Comparison of ENCODE assay signal across 15 cellular contexts in the genomic region with DNA sequence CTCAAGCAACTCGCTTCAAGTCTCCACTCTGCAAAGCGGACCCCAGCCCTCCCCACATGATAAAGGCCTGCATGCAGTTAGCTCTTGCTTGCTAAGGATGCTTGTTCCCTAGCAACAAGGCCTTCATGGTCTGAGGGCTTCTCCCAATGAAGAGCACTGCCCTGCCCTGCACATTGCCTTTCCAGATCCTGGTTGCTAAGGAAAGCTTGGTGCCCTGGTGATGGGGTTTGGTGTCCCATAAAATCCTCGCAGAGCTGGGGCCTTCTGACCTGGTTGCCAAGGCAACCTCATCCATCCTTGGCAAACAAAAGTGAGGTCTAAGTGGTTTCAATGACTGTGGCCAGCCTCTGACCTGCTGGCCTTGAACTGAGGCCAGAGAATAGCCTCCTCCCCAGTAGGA. TPM values are rescaled to one million over a fixed set of nuclear protein-coding genes. Genes with fewer than 3 reads are reported as not detected.
DNase-seq lines count a peak whose midpoint lies in the region; ATAC-seq, FAIRE-seq and TF ChIP-seq lines count a peak whose summit lies in the region.
"Had no signal": no experiment of that assay in that cellular context is flagged by ENCODE, and none has a peak within 500 bp of the region (broad histone marks: within the 10 kb centered on the region; RNA-seq: fewer than 3 reads in every experiment).

No MANE protein-coding gene starts in this region.

- peak overlapping the region; percentile 88 for H3K27ac ChIP-seq in A673 (ENCODE audit: low read depth, low read length, poor library complexity, severe bottlenecking)
- peak overlapping the region; percentile 63 to 72 for H3K27ac ChIP-seq in ovary
- H3K27ac ChIP-seq: GM23248 had no signal

- POLR2A ChIA-PET in A673 (lab: Charles Lee; ENCODE audit: low non-redundant PET): interaction anchor here (0.6 to 1.9 kb wide), 2 partner anchors 12 to 166 kb away, joined by 6 to 10 read pairs; a partner anchor contains a TSS

- no peaks in the 10 kb centered on the region for H3K27me3 Mint-ChIP-seq in dendritic cell treated with granulocyte-macrophage colony-stimulating factor and Interleukin-4, amounts not matched to agents 40 ng/mL and 50 ng/mL, for 4 days
- H3K27me3 Mint-ChIP-seq: activated CD4-positive, alpha-beta T cell treated with anti-CD3 and anti-CD28 coated beads, Interleukin-2, amount 10 ng/mL, durations not matched to agents 7 days and 5 days had no signal

- no peak for ATAC-seq in HG03108 (IDR thresholded peaks at IDR 0.05; ENCODE audit: unreplicated experiment)

- H3K27me3 ChIP-seq in A673 (replicated peaks; ENCODE audit: insufficient read depth, low read depth, low read length, poor library complexity) (no peaks in the 10 kb centered on the region), H7 (ENCODE audit: control insufficient read depth, insufficient read depth, low read length) (peaks cover 6% of the 10 kb centered on the region), ovary (no peaks in the 10 kb centered on the region)

- no peaks in the 10 kb centered on the region for H3K9me3 Mint-ChIP-seq in dendritic cell treated with granulocyte-macrophage colony-stimulating factor and Interleukin-4, amounts not matched to agents 40 ng/mL and 50 ng/mL, for 4 days
- H3K9me3 Mint-ChIP-seq: activated CD4-positive, alpha-beta T cell treated with anti-CD3 and anti-CD28 coated beads, Interleukin-2, amount 10 ng/mL, durations not matched to agents 7 days and 5 days had no signal

- H3K36me3 ChIP-seq in A673 (ENCODE audit: insufficient read depth, low read length, poor library complexity, severe bottlenecking): peaks cover 19% of the 10 kb centered on the region
- peaks cover 2% of the 10 kb centered on the region for H3K36me3 ChIP-seq in H7 (replicated peaks; ENCODE audit: control insufficient read depth, insufficient read depth, low read length)
- H3K36me3 ChIP-seq in ovary: no peaks in the 10 kb centered on the region

- no peak overlapping the region for H3K4me3 Mint-ChIP-seq in dendritic cell treated with granulocyte-macrophage colony-stimulating factor and Interleukin-4, amounts not matched to agents 40 ng/mL and 50 ng/mL, for 4 days
- H3K4me3 Mint-ChIP-seq: activated CD4-positive, alpha-beta T cell treated with anti-CD3 and anti-CD28 coated beads, Interleukin-2, amount 10 ng/mL, durations not matched to agents 7 days and 5 days had no signal

- CTCF ChIA-PET in A673 (lab: Charles Lee): interaction anchor here (0.5 kb wide), 1 partner anchor 157 kb away, joined by 3 read pairs; no protein-coding TSS in a partner anchor

- H3K4me1 ChIP-seq in A673 (ENCODE audit: insufficient read depth, low read length, poor library complexity, severe bottlenecking) (peaks cover 45% of the 10 kb centered on the region), ovary (ENCODE audit: insufficient read depth) (peaks cover 20% of the 10 kb centered on the region)

- no TSS peak for BruUV-seq in A673 (replicated peaks; lab: Mats Ljungman, UMichigan)

- TF ChIP-seq EP300 in ovary (IDR thresholded peaks at IDR 0.05): no peak

- peak overlapping the region; percentile 80 for H3K27ac Mint-ChIP-seq in dendritic cell treated with granulocyte-macrophage colony-stimulating factor and Interleukin-4, amounts not matched to agents 40 ng/mL and 50 ng/mL, for 4 days

- peak; percentile 44 for DNase-seq in A673 (ENCODE audit: low spot score)
- no peak for DNase-seq in H7
- peak in 2 of 5 donors; percentile 39 to 40 for DNase-seq in ovary
- DNase-seq in NCI-H146 treated with DMSO at 0.1 percent for 48 hours (lab: John Stamatoyannopoulos, UW; ENCODE audit: unreplicated experiment): no peak
- no peak for DNase-seq in H54 (ENCODE audit: insufficient read length, low spot score)
- no peak for DNase-seq in T-helper 9 cell
- DNase-seq: activated CD4-positive, alpha-beta T cell treated with anti-CD3 and anti-CD28 coated beads, Interleukin-2, amount 10 ng/mL, durations not matched to agents 7 days and 5 days; NCI-H1930; SHP77 treated with DMSO at 0.1 percent for 48 hours; stimulated activated CD4-positive, alpha-beta T cell treated with anti-CD3 and anti-CD28 coated beads, Interleukin-15, amount 100 ng/mL, for 24 hours had no signal

- H3K4me1 Mint-ChIP-seq in dendritic cell treated with granulocyte-macrophage colony-stimulating factor and Interleukin-4, amounts not matched to agents 40 ng/mL and 50 ng/mL, for 4 days (ENCODE audit: low read depth): peaks cover 68% of the 10 kb centered on the region

- 32 to 51% (median 41%) methylated on average over 3 of the region's 3 CpGs for WGBS in ovary, 3 donors

- TF ChIP-seq CTCF in A673 (conservative IDR thresholded peaks at IDR 0.05; ENCODE audit: low read depth, low read length) (no peak), ovary (IDR thresholded peaks at IDR 0.05) (no peak)

- peaks cover 88% of the 10 kb centered on the region for H3K36me3 Mint-ChIP-seq in dendritic cell treated with granulocyte-macrophage colony-stimulating factor and Interleukin-4, amounts not matched to agents 40 ng/mL and 50 ng/mL, for 4 days (ENCODE audit: low read depth)

- TF ChIP-seq POLR2A in ovary (IDR thresholded peaks at IDR 0.05) (no peak), H54 (IDR thresholded peaks at IDR 0.05; ENCODE audit: low read depth, low read length) (no peak)

- no peak overlapping the region for H3K4me3 ChIP-seq in A673 (ENCODE audit: low read depth, low read length, poor library complexity, severe bottlenecking)
- H3K4me3 ChIP-seq in H7 (ENCODE audit: insufficient read depth, low read depth, low read length): peak overlapping the region; percentile 50; the same call in 1 of the 2 replicates
- no peak overlapping the region for H3K4me3 ChIP-seq in ovary
- H3K4me3 ChIP-seq: GM23248 had no signal

- H3K9me3 ChIP-seq in A673 (ENCODE audit: low read depth, low read length, poor library complexity, severe bottlenecking) (no peaks in the 10 kb centered on the region), ovary (no peaks in the 10 kb centered on the region)

- FAIRE-seq in H54 (lab: Jason Lieb, UNC): no peak

- intact Hi-C loops in A673 (cut with micrococcal nuclease; ENCODE audit: unreplicated experiment) (no loop called here), ovary (cut with DNase I) (no loop called here)
- intact Hi-C loops in dendritic cell treated with granulocyte-macrophage colony-stimulating factor and Interleukin-4, amounts not matched to agents 40 ng/mL and 50 ng/mL, for 4 days (cut with micrococcal nuclease): no loop called here

RNA-seq across cellular contexts. Expression of a gene that starts 5.9 kb away (rescaled TPM):
- total RNA-seq in A673 (2021) (14.2 and 22.1 TPM in 2 replicates), ovary (10 to 100 TPM; 19.7 to 69.8 (median 34.6) TPM)
- total RNA-seq in H7 (2014; rRNA removed; shearing (Covaris generic)): 11.2 and 18.2 TPM in 2 replicates
- polyA plus RNA-seq in ovary: 10 to 100 TPM; 19.8 to 29.0 TPM

RNA-seq across cellular contexts. Expression of a gene that starts 11.9 kb away (rescaled TPM):
- total RNA-seq in A673 (2021) (38.8 and 43.0 TPM in 2 replicates), ovary (10 to 100 TPM; 12.3 to 37.2 (median 27.0) TPM)
- total RNA-seq in H7 (2014; rRNA removed; shearing (Covaris generic)): 10.9 and 26.4 TPM in 2 replicates
- 10 to 100 TPM in 1 of 2 donors, 1 to 10 TPM in 1; 2.9 to 24.5 TPM for polyA plus RNA-seq in ovary

RNA-seq across cellular contexts. Expression of a gene that starts 12.3 kb away (rescaled TPM):
- total RNA-seq in A673 (2021) (1,417 and 1,448 TPM in 2 replicates), ovary (1,000 to 10,000 TPM; 2,699 to 8,435 (median 3,584) TPM)
- 3,978 and 5,156 TPM in 2 replicates for total RNA-seq in H7 (2014; rRNA removed; shearing (Covaris generic))
- polyA plus RNA-seq in ovary: 1,000 to 10,000 TPM; 1,780 to 6,110 TPM

RNA-seq across cellular contexts. Expression of a gene that starts 14.7 kb away (rescaled TPM):
- total RNA-seq in A673 (2021): 36.8 and 38.2 TPM in 2 replicates
- total RNA-seq in H7 (2014; rRNA removed; shearing (Covaris generic)): 10.8 and 24.0 TPM in 2 replicates
- total RNA-seq in ovary: 10 to 100 TPM; 14.9 to 52.5 (median 40.8) TPM
- 10 to 100 TPM; 43.1 to 53.1 TPM for polyA plus RNA-seq in ovary

RNA-seq across cellular contexts. Expression of a gene that starts 16.4 kb away (rescaled TPM):
- 5.5 and 6.1 TPM in 2 replicates for total RNA-seq in A673 (2021)
- total RNA-seq in H7 (2014; rRNA removed; shearing (Covaris generic)): 3.8 and 4.0 TPM in 2 replicates
- total RNA-seq in ovary: 1 to 10 TPM in 5 of 7 donors, not detected in 2; 1.1 to 6.9 (median 1.5) TPM
- under 1 TPM in 1 of 2 donors, not detected in 1; 0.16 TPM for polyA plus RNA-seq in ovary
- total RNA-seq: GM23248, subcutaneous adipose tissue had no signal
- polyA plus RNA-seq: fibroblast of lung, GM23248 had no signal
